Comparison of ENCODE assay signal across 1 cellular context in the genomic region with DNA sequence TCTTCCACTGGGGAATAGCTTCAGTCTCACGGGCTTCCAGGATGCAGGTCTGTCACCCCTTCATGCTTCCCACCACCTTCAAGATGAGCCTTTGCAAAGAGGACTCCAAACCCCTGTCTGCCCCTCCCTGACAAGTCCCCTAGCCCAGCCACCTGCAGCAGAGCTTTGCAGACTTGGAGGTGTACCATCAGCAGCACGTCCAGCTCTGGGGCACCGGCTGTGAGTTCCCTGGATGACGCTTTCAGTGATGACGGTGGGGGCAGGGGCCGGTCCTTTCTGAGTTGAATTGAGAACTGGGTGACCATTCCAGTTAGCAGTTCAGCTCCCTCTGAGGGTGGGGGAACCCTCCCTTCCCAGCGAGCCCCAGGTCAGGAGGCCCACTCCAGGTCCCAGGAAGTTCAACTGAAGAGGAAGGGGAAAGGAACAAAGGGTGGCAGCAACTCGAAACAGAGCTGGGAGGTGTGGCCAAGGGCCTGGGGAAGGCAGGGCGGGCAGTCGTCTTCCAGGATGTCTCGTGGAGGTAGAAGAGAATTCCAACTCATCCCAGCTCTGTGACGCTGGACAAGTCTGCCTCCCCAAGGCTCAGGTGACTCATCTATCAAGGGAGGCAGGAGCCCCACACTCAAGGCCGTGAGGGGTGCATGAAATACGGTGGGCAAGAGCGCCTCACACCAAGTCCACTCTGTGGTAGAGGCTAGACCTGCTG.
TF ChIP-seq lines count a peak whose summit lies in the region.

No MANE protein-coding gene starts in this region.

TF ChIP-seq in IMR-90, 13 proteins besides CTCF, POLR2A, EP300 and RAD21:
- no peak for TF ChIP-seq RFX5 (IDR thresholded peaks at IDR 0.05; ENCODE audit: low read depth, low read length)
- TF ChIP-seq CEBPB (IDR thresholded peaks at IDR 0.05; ENCODE audit: low read depth, low read length) = no peak
- TF ChIP-seq CHD1 (IDR thresholded peaks at IDR 0.05; ENCODE audit: low read depth, low read length) = no peak
- TF ChIP-seq NFE2L2 (IDR thresholded peaks at IDR 0.05; ENCODE audit: low read depth, low read length) = no peak
- no peak for TF ChIP-seq MAZ (IDR thresholded peaks at IDR 0.05; ENCODE audit: borderline replicate concordance, low read depth, low read length)
TF ChIP-seq in IMR-90: peak in this region for 0.
